31 cellular contexts compared by ENCODE assay signal in the genomic region with DNA sequence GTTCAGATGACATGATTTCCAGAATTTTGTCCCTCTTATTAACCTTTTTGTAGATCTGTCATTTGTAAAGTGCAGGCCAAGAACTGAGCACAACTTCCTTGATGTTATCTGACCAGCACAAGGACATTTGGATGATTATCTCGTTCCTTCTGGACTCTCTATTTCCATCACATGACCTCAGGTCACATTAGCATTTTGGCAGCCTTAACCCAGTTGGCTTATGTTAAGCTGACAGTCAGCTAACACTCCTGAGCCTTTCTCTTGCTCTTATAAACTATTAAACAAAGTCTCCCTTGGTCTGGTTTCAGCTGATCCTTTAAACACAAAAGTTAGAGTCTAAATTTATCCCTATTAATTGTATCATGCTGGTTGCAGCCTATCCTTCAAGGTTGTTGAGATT.
DNase-seq lines count a peak whose midpoint lies in the region; ATAC-seq and TF ChIP-seq lines count a peak whose summit lies in the region.
"Had no signal": no experiment of that assay in that cellular context is flagged by ENCODE, and none has a peak within 500 bp of the region (broad histone marks: within the 10 kb centered on the region; RNA-seq: fewer than 3 reads in every experiment).

No MANE protein-coding gene starts in this region.

- H3K4me1 ChIP-seq in adrenal gland (replicated peaks in 1 of 2) (peaks cover 6 to 17% of the 10 kb centered on the region in 2 donors), cardiac muscle cell (ENCODE audit: low read depth) (no peaks in the 10 kb centered on the region), left lung (no peaks in the 10 kb centered on the region)
- H3K4me1 ChIP-seq: SJCRH30, upper lobe of right lung had no signal

- H3K27me3 ChIP-seq in adrenal gland (no peaks in the 10 kb centered on the region), cardiac muscle cell (no peaks in the 10 kb centered on the region), left lung (no peaks in the 10 kb centered on the region)
- H3K27me3 ChIP-seq: SJCRH30, upper lobe of right lung had no signal

- H3K27ac ChIP-seq in adrenal gland (peak overlapping the region in 4 of 5 donors; percentile 13 to 75 (median 48)), cardiac muscle cell (peak overlapping the region; percentile 50), left lung (no peak overlapping the region)
- H3K27ac ChIP-seq: SJCRH30, upper lobe of right lung had no signal

- WGBS in adrenal gland, 4 donors = 0 to 20% (median 9%) methylated on average over 1 of the region's 1 CpG

- TF ChIP-seq CTCF in adrenal gland (IDR thresholded peaks at IDR 0.05) = no peak
- TF ChIP-seq CTCF in cardiac muscle cell (IDR thresholded peaks at IDR 0.05; ENCODE audit: low read depth, low read length) = no peak
- TF ChIP-seq CTCF in left lung (IDR thresholded peaks at IDR 0.05) = no peak

- DNase-seq in NCI-H82 (lab: John Stamatoyannopoulos, UW) = peak; percentile 56
- DNase-seq in adrenal gland = peak; percentile 45 to 79 (median 76)
- DNase-seq in cardiac muscle cell (ENCODE audit: low read depth in 1 of 2, low spot score in 1 of 2) = peak; percentile 17 to 21
- no peak for DNase-seq in left lung
- DNase-seq in DMS153 treated with DMSO at 0.1 percent for 48 hours (lab: John Stamatoyannopoulos, UW; ENCODE audit: unreplicated experiment) = no peak
- DNase-seq: activated B cell treated with CpG ODN at 0.5 μM for 24 hours; activated CD4-positive, alpha-beta T cell treated with anti-CD3 and anti-CD28 coated beads, Interleukin-2, amount 10 ng/mL, durations not matched to agents 7 days and 5 days; activated effector memory CD4-positive, alpha-beta T cell treated with Interleukin-2 at 50 U/mL for 16 hours; caudate nucleus; CD4-positive, alpha-beta T cell; EL; erythroblast; foreskin fibroblast; H7; head of caudate nucleus; Kasumi-1; kidney; mammary epithelial cell; NCI-H146; NCI-H226; NCI-H526 treated with DMSO at 0.1 percent for 48 hours; nephron progenitor cell; retina; SJCRH30; stimulated activated naive CD4-positive, alpha-beta T cell treated with Interleukin-2 at 50 U/mL for 16 hours; T1000; upper lobe of right lung had no signal

- peak; percentile 32 for ATAC-seq in left lung
- ATAC-seq in HG03521 (IDR thresholded peaks at IDR 0.05; ENCODE audit: unreplicated experiment) = no peak
- ATAC-seq in GM18498 (IDR thresholded peaks at IDR 0.05; ENCODE audit: unreplicated experiment) = no peak
- ATAC-seq: activated naive CD4-positive, alpha-beta T cell treated with anti-CD3 and anti-CD28 coated beads, Interleukin-2, amount 50 U/mL, for 72 hours; upper lobe of right lung had no signal

- TF ChIP-seq POLR2A in adrenal gland (IDR thresholded peaks at IDR 0.05) = peak in 1 of 2 donors; percentile 17

- H3K4me3 ChIP-seq in adrenal gland = no peak overlapping the region
- H3K4me3 ChIP-seq in cardiac muscle cell = no peak overlapping the region
- no peak overlapping the region for H3K4me3 ChIP-seq in left lung
- H3K4me3 ChIP-seq: SJCRH30, smooth muscle cell, upper lobe of right lung had no signal

- H3K9me3 ChIP-seq in adrenal gland (replicated peaks in 1 of 3) (peaks cover 0 to 2% (median 0%) of the 10 kb centered on the region in 3 donors), cardiac muscle cell (ENCODE audit: low read depth) (no peaks in the 10 kb centered on the region), left lung (peaks cover 0 to 5% of the 10 kb centered on the region in 2 donors)
- H3K9me3 ChIP-seq: SJCRH30, upper lobe of right lung had no signal

- H3K36me3 ChIP-seq in adrenal gland (replicated peaks in 1 of 2) = no peaks in the 10 kb centered on the region
- H3K36me3 ChIP-seq in cardiac muscle cell = no peaks in the 10 kb centered on the region
- no peaks in the 10 kb centered on the region for H3K36me3 ChIP-seq in left lung
- H3K36me3 ChIP-seq: SJCRH30, upper lobe of right lung had no signal

- intact Hi-C loops in adrenal gland (cut with DNase I) = no loop called here
- intact Hi-C loops in left lung (cut with DNase I) = no loop called here

Comparison
In these comparisons a context has a peak if more than half of its experiments do, and no peak if none do; other contexts are left out.
1. DNase-seq: peak in NCI-H82 (single experiment), adrenal gland (7 of 7) and cardiac muscle cell (2 of 2); none in left lung (0 of 2) and DMS153 treated with DMSO at 0.1 percent for 48 hours (single experiment).
2. H3K27ac ChIP-seq: peak in adrenal gland (4 of 5) and cardiac muscle cell (single experiment); none in left lung (0 of 2).